Comparison of ENCODE assay signal across 1 cellular context in genomic region chr10:3054816-3055202, GRCh38.
TF ChIP-seq lines count a peak whose summit lies in the region.

No MANE protein-coding gene starts in this region.

TF ChIP-seq in SK-N-SH, 30 proteins besides CTCF, POLR2A, EP300 and RAD21 (continued from another document):
- TF ChIP-seq ZBTB33 (IDR thresholded peaks at IDR 0.05; ENCODE audit: borderline replicate concordance, low read depth) (no peak), RFX5 (IDR thresholded peaks at IDR 0.05; ENCODE audit: low read length) (no peak), JUND (IDR thresholded peaks at IDR 0.05) (no peak), GABPA (IDR thresholded peaks at IDR 0.05; ENCODE audit: low read depth) (no peak), MXI1 (IDR thresholded peaks at IDR 0.05; ENCODE audit: low read depth, low read length) (no peak), PBX3 (IDR thresholded peaks at IDR 0.05) (no peak), USF2 (IDR thresholded peaks at IDR 0.05; ENCODE audit: borderline replicate concordance, low read depth, low read length) (no peak), RCOR1 (IDR thresholded peaks at IDR 0.05; ENCODE audit: low read length) (no peak)
